Comparison of ENCODE assay signal across 9 cellular contexts in the genomic region with DNA sequence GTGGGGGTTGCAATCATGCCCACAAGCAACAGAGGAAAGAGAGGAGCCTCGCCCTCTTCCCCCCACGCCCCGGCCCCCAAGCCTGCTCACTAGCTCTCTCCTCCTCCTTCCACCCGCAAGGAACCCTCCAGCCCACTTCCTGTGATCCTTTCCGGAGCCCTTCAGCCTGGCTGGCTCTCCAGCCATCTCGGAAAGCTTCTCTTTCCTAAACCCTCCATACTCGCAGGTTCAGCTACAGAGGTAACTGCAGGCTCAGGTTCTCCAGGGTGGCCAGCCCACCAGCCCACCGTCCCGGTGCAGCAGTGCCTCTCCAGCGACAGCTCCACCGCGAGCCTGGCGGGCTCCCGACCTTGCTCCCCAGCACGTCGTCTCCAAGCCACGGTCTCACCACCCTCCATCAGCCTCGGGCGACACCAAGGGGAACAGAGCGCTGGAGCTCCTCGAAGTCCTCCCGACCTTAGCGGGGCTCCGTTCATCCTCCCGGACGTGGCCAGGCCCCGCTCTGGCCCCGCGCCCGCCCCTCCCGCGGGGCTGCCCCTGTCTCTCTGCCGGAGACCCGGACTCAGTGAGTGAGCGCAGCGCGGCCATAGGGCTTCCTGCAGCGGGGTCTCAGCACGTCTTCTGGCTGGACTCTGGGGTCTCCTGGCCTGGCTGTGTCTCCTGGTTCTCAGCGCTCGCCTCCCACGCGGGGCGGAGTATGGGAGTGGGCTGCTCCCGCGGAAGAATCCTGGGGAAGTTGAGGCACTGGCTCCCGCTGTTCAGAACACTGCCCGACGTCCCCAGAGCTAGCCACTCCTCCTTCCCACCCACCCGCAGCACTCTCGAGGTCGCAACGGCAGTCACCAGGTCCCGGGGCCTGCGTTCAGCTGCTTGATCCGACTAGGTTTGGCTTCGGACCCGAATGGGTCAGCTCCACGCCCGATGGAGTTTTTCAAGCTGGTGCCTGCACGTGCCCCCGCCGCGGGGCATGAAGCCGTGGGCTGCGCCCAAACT. TPM values are rescaled to one million over a fixed set of nuclear protein-coding genes. Genes with fewer than 3 reads are reported as not detected.
A peak's percentile ranks its signal among the peaks of the same experiment; 100 is the strongest.
DNase-seq lines count a peak whose midpoint lies in the region; ATAC-seq lines count a peak whose summit lies in the region.
"Had no signal": no experiment of that assay in that cellular context is flagged by ENCODE, and none has a peak within 500 bp of the region (broad histone marks: within the 10 kb centered on the region; RNA-seq: fewer than 3 reads in every experiment).

No MANE protein-coding gene starts in this region.

- H3K23ac ChIP-seq in mesendoderm (ENCODE audit: low read length): no peak overlapping the region

- no peak for ATAC-seq in GM18873 (IDR thresholded peaks at IDR 0.05; ENCODE audit: low FRiP score, unreplicated experiment)

- H3K4me3 ChIP-seq in GM23248: peak overlapping the region; percentile 71
- peak overlapping the region; percentile 42 for H3K4me3 ChIP-seq in effector memory CD4-positive, alpha-beta T cell (ENCODE audit: insufficient read depth, low read depth, low read length, poor library complexity, severe bottlenecking)
- peak overlapping the region; percentile 29 for H3K4me3 ChIP-seq in mesendoderm (ENCODE audit: low read length)

- H3K27me3 ChIP-seq in GM23248 (replicated peaks; ENCODE audit: insufficient read depth) (no peaks in the 10 kb centered on the region), mesendoderm (ENCODE audit: insufficient read depth, low read length, poor library complexity) (no peaks in the 10 kb centered on the region)
- peaks cover 34% of the 10 kb centered on the region for H3K27me3 ChIP-seq in effector memory CD4-positive, alpha-beta T cell (replicated peaks; ENCODE audit: control insufficient read depth, insufficient read depth, low read length, poor library complexity, severe bottlenecking)

- in situ Hi-C loops in GM23248 (cut with MboI): no loop called here

- H3K9ac ChIP-seq in GM23248 (peak overlapping the region; percentile 62), mesendoderm (ENCODE audit: low read length) (peak overlapping the region; percentile 70)

- H3K27ac ChIP-seq in GM23248 (no peak overlapping the region), mesendoderm (ENCODE audit: low read depth, low read length) (no peak overlapping the region), temporal lobe (ENCODE audit: low read depth, low read length) (peak overlapping the region; percentile 56)
- H3K27ac ChIP-seq in effector memory CD4-positive, alpha-beta T cell (ENCODE audit: insufficient read depth, low read length, poor library complexity, severe bottlenecking): no peak overlapping the region

- H3K4me1 ChIP-seq in GM23248 (ENCODE audit: insufficient read depth): 0 out of 2 replicates have a peak, but pooled peaks cover 3% of the 10 kb centered on the region
- peaks cover 16% of the 10 kb centered on the region for H3K4me1 ChIP-seq in effector memory CD4-positive, alpha-beta T cell (ENCODE audit: control insufficient read depth, insufficient read depth, low read length, poor library complexity, severe bottlenecking)
- H3K4me1 ChIP-seq in mesendoderm (ENCODE audit: control insufficient read depth, low read depth, low read length): no peaks in the 10 kb centered on the region

- peak overlapping the region; percentile 71 for H3K4me3 Mint-ChIP-seq in T-helper 2 cell treated with Interferon-gamma antibody and Interleukin-4, amounts not matched to agents 5 μg/mL and 100 μg/mL, for 36 hours

- H3K4me1 Mint-ChIP-seq in T-helper 2 cell treated with Interferon-gamma antibody and Interleukin-4, amounts not matched to agents 5 μg/mL and 100 μg/mL, for 36 hours (ENCODE audit: low read depth): peaks cover 12% of the 10 kb centered on the region

- H3F3A ChIP-seq in GM23248 (ENCODE audit: insufficient read depth): no peaks in the 10 kb centered on the region

- no peak overlapping the region for H3K4ac ChIP-seq in mesendoderm (ENCODE audit: low read depth, low read length)

- H3K79me1 ChIP-seq in mesendoderm (ENCODE audit: low read length): no peaks in the 10 kb centered on the region

- no peak overlapping the region for H2BK120ac ChIP-seq in mesendoderm (ENCODE audit: low read depth, low read length)

- no peaks in the 10 kb centered on the region for H3K9me3 Mint-ChIP-seq in T-helper 2 cell treated with Interferon-gamma antibody and Interleukin-4, amounts not matched to agents 5 μg/mL and 100 μg/mL, for 36 hours

- peak overlapping the region; percentile 94 for H4K8ac ChIP-seq in mesendoderm (ENCODE audit: low read depth, low read length)

- H3K18ac ChIP-seq in mesendoderm (ENCODE audit: low read length): peak overlapping the region; percentile 65

- H3K9me3 ChIP-seq in GM23248 (ENCODE audit: low read depth): no peaks in the 10 kb centered on the region
- H3K9me3 ChIP-seq in effector memory CD4-positive, alpha-beta T cell (ENCODE audit: control insufficient read depth, low read length): no peaks in the 10 kb centered on the region

- H4K20me1 ChIP-seq in GM23248 (ENCODE audit: insufficient read depth): no peaks in the 10 kb centered on the region

- DNase-seq in GM23248: peak; percentile 61
- DNase-seq in T-helper 2 cell treated with Interferon-gamma antibody and Interleukin-4, amounts not matched to agents 5 μg/mL and 100 μg/mL, for 36 hours (ENCODE audit: low spot score): no peak
- no peak for DNase-seq in effector memory CD4-positive, alpha-beta T cell
- peak; percentile 49 for DNase-seq in mesendoderm
- no peak for DNase-seq in NCI-H524 treated with DMSO at 0.1 percent for 48 hours (lab: John Stamatoyannopoulos, UW)
- DNase-seq in cortex of kidney (lab: John Stamatoyannopoulos, UW): no peak

- H4K5ac ChIP-seq in mesendoderm (ENCODE audit: low read length): no peak overlapping the region

- peaks cover 48% of the 10 kb centered on the region for H3K27me3 Mint-ChIP-seq in T-helper 2 cell treated with Interferon-gamma antibody and Interleukin-4, amounts not matched to agents 5 μg/mL and 100 μg/mL, for 36 hours (ENCODE audit: low read depth)

- H2BK15ac ChIP-seq in mesendoderm (replicated peaks; ENCODE audit: low read depth): no peak overlapping the region

- 5 to 7% methylated on average over 61 to 66 of the region's 66 CpGs for WGBS in GM23248 (ENCODE audit: low coverage in 1 of 2, low lambda C conversion rate in 2 of 2, missing lambda C conversion rate in 2 of 2), 2 experiments
- WGBS in mesendoderm (ENCODE audit: extremely low coverage, insufficient coverage, low lambda C conversion rate): no CpG with 5 or more reads among the region's 66 CpGs

- H3K36me3 Mint-ChIP-seq in T-helper 2 cell treated with Interferon-gamma antibody and Interleukin-4, amounts not matched to agents 5 μg/mL and 100 μg/mL, for 36 hours (ENCODE audit: low read depth): no peaks in the 10 kb centered on the region

- H2BK5ac ChIP-seq in mesendoderm (ENCODE audit: low read length): no peak overlapping the region

- H3K79me2 ChIP-seq in GM23248 (ENCODE audit: insufficient read depth) (no peaks in the 10 kb centered on the region), mesendoderm (ENCODE audit: control insufficient read depth, insufficient read depth, low read length) (no peaks in the 10 kb centered on the region)

- peak overlapping the region; percentile 86 for H3K56ac ChIP-seq in mesendoderm (ENCODE audit: low read length)

- H3K9me2 ChIP-seq in GM23248 (ENCODE audit: insufficient read depth): no peaks in the 10 kb centered on the region

- no peak overlapping the region for H3K27ac Mint-ChIP-seq in T-helper 2 cell treated with Interferon-gamma antibody and Interleukin-4, amounts not matched to agents 5 μg/mL and 100 μg/mL, for 36 hours

- H3K4me2 ChIP-seq in GM23248 (ENCODE audit: unreplicated experiment) (peak overlapping the region; percentile 92), mesendoderm (ENCODE audit: low read length) (peak overlapping the region; percentile 84)

- no peaks in the 10 kb centered on the region for H3K36me3 ChIP-seq in GM23248 (ENCODE audit: low read depth)
- no peaks in the 10 kb centered on the region for H3K36me3 ChIP-seq in effector memory CD4-positive, alpha-beta T cell (ENCODE audit: control insufficient read depth, insufficient read depth, low read length)
- no peaks in the 10 kb centered on the region for H3K36me3 ChIP-seq in mesendoderm (ENCODE audit: control insufficient read depth, insufficient read depth, low read length)

- H2AK5ac ChIP-seq in mesendoderm (ENCODE audit: low read length): no peak overlapping the region

- peak overlapping the region; percentile 98 for H2AFZ ChIP-seq in GM23248

RNA-seq across cellular contexts. Expression of a gene that starts 12.8 kb away (rescaled TPM):
- not detected in 2 replicates for total RNA-seq in GM23248 (2014; rRNA removed; shearing (Covaris generic))
- not detected in 2 replicates for polyA plus RNA-seq in GM23248 (2016; fragmentation: Nextera tagmentation; extraction: Ambion mirVana)
- not detected for polyA plus RNA-seq in mesendoderm (2013, experiment 1 of 2)
- not detected for polyA plus RNA-seq in mesendoderm (2013, experiment 2 of 2)
- not detected for total RNA-seq in temporal lobe
- total RNA-seq: SK-MEL-5 had no signal

RNA-seq across cellular contexts. Expression of a gene that starts 16.8 kb away (rescaled TPM):
- total RNA-seq in GM23248 (2014; rRNA removed; shearing (Covaris generic)): not detected in 2 replicates
- not detected in 2 replicates for polyA plus RNA-seq in GM23248 (2016; fragmentation: Nextera tagmentation; extraction: Ambion mirVana)
- polyA plus RNA-seq in mesendoderm (2013, experiment 1 of 2): 1.6 TPM
- polyA plus RNA-seq in mesendoderm (2013, experiment 2 of 2): 1.3 TPM
- 0.98 TPM for total RNA-seq in temporal lobe
- total RNA-seq: SK-MEL-5 had no signal

RNA-seq across cellular contexts. Expression of a gene that starts 31.7 kb away (rescaled TPM):
- total RNA-seq in GM23248 (2014; rRNA removed; shearing (Covaris generic)): 0.65 and 2.0 TPM in 2 replicates
- polyA plus RNA-seq in GM23248 (2016; fragmentation: Nextera tagmentation; extraction: Ambion mirVana): 1.2 and 2.0 TPM in 2 replicates
- 1.6 TPM for polyA plus RNA-seq in mesendoderm (2013, experiment 1 of 2)
- 2.0 TPM for polyA plus RNA-seq in mesendoderm (2013, experiment 2 of 2)
- under 0.01 TPM for total RNA-seq in temporal lobe

RNA-seq across cellular contexts. Expression of a gene that starts 38.4 kb away (rescaled TPM):
- total RNA-seq in GM23248 (2014; rRNA removed; shearing (Covaris generic)): 4.8 and 13.8 TPM in 2 replicates
- 29.7 and 30.3 TPM in 2 replicates for polyA plus RNA-seq in GM23248 (2016; fragmentation: Nextera tagmentation; extraction: Ambion mirVana)
- 47.3 TPM for polyA plus RNA-seq in mesendoderm (2013, experiment 1 of 2)
- 46.1 TPM for polyA plus RNA-seq in mesendoderm (2013, experiment 2 of 2)
- 6.9 TPM for total RNA-seq in temporal lobe

Comparison
In these comparisons a context has a peak if more than half of its experiments do, and no peak if none do; other contexts are left out.
1. DNase-seq: peak in GM23248 (single experiment) and mesendoderm (single experiment); none in T-helper 2 cell treated with Interferon-gamma antibody and Interleukin-4, amounts not matched to agents 5 μg/mL and 100 μg/mL, for 36 hours (single experiment), effector memory CD4-positive, alpha-beta T cell (0 of 3), NCI-H524 treated with DMSO at 0.1 percent for 48 hours (single experiment) and cortex of kidney (single experiment).
2. Peak in every context shown above with its lines, with median percentiles within 50 percentile points of each other: H3K4me3 ChIP-seq.